Comparison of ENCODE assay signal across 1 cellular context in genomic region chr5:180873628-180874520, GRCh38.
TF ChIP-seq lines count a peak whose summit lies in the region.

No MANE protein-coding gene starts in this region.

TF ChIP-seq in K562, 482 proteins besides CTCF, POLR2A, EP300 and RAD21 (continued from another document and continues in another):
- no peak for TF ChIP-seq GMEB1 (CRISPR knock-in tag; IDR thresholded peaks at IDR 0.05)
- TF ChIP-seq ZNF277 (CRISPR knock-in tag; IDR thresholded peaks at IDR 0.05; ENCODE audit: borderline replicate concordance) = no peak
- no peak for TF ChIP-seq ZKSCAN1 (IDR thresholded peaks at IDR 0.05; ENCODE audit: low read depth, low read length)
- TF ChIP-seq U2AF1 (optimal IDR thresholded peaks at IDR 0.05; ENCODE audit: low read depth, low read length) = no peak
- TF ChIP-seq ETV1 (tag; conservative IDR thresholded peaks at IDR 0.05; ENCODE audit: low read depth) = peak; percentile 84
- no peak for TF ChIP-seq TGIF2 (CRISPR knock-in tag; IDR thresholded peaks at IDR 0.05)
- no peak for TF ChIP-seq ZNF146 (CRISPR knock-in tag; IDR thresholded peaks at IDR 0.05; ENCODE audit: unreplicated experiment)
- TF ChIP-seq, protein P1, sequence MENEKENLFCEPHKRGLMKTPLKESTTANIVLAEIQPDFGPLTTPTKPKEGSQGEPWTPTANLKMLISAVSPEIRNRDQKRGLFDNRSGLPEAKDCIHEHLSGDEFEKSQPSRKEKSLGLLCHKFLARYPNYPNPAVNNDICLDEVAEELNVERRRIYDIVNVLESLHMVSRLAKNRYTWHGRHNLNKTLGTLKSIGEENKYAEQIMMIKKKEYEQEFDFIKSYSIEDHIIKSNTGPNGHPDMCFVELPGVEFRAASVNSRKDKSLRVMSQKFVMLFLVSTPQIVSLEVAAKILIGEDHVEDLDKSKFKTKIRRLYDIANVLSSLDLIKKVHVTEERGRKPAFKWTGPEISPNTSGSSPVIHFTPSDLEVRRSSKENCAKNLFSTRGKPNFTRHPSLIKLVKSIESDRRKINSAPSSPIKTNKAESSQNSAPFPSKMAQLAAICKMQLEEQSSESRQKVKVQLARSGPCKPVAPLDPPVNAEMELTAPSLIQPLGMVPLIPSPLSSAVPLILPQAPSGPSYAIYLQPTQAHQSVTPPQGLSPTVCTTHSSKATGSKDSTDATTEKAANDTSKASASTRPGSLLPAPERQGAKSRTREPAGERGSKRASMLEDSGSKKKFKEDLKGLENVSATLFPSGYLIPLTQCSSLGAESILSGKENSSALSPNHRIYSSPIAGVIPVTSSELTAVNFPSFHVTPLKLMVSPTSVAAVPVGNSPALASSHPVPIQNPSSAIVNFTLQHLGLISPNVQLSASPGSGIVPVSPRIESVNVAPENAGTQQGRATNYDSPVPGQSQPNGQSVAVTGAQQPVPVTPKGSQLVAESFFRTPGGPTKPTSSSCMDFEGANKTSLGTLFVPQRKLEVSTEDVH (IDR thresholded peaks at IDR 0.05; ENCODE audit: low read depth, partially characterized antibody) = no peak
- TF ChIP-seq ZFP1 (CRISPR knock-in tag; IDR thresholded peaks at IDR 0.05) = no peak
- no peak for TF ChIP-seq RFX1 (IDR thresholded peaks at IDR 0.05)
- TF ChIP-seq SMARCA4 (IDR thresholded peaks at IDR 0.05) = peak; percentile 85
- no peak for TF ChIP-seq NR4A1 (CRISPR knock-in tag; IDR thresholded peaks at IDR 0.05)
- TF ChIP-seq NR4A1 (tag; IDR thresholded peaks at IDR 0.05) = peak; percentile 79; the same call in 1 of the 2 replicates
- no peak for TF ChIP-seq DDX20 (tag; IDR thresholded peaks at IDR 0.05; ENCODE audit: low read depth)
- no peak for TF ChIP-seq NFXL1 (CRISPR knock-in tag; IDR thresholded peaks at IDR 0.05)
- TF ChIP-seq, protein P2, sequence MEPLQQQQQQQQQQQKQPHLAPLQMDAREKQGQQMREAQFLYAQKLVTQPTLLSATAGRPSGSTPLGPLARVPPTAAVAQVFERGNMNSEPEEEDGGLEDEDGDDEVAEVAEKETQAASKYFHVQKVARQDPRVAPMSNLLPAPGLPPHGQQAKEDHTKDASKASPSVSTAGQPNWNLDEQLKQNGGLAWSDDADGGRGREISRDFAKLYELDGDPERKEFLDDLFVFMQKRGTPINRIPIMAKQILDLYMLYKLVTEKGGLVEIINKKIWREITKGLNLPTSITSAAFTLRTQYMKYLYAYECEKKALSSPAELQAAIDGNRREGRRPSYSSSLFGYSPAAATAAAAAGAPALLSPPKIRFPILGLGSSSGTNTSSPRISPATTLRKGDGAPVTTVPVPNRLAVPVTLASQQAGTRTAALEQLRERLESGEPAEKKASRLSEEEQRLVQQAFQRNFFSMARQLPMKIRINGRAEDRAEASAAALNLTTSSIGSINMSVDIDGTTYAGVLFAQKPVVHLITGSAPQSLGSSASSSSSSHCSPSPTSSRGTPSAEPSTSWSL (CRISPR knock-in tag; IDR thresholded peaks at IDR 0.05; ENCODE audit: borderline replicate concordance) = no peak
- TF ChIP-seq ZNF121 (CRISPR knock-in tag; conservative IDR thresholded peaks at IDR 0.05) = no peak
- peak; percentile 82 for TF ChIP-seq BACH1 (tag; IDR thresholded peaks at IDR 0.05)
- TF ChIP-seq HNRNPUL1 (IDR thresholded peaks at IDR 0.05; ENCODE audit: low read length) = no peak
- TF ChIP-seq ARID4B (CRISPR knock-in tag; IDR thresholded peaks at IDR 0.05) = no peak
- no peak for TF ChIP-seq ZNF830 (CRISPR knock-in tag; IDR thresholded peaks at IDR 0.05)
- TF ChIP-seq ZNF217 (CRISPR knock-in tag; IDR thresholded peaks at IDR 0.05) = no peak
- TF ChIP-seq NFYB (IDR thresholded peaks at IDR 0.05; ENCODE audit: extremely low read depth, insufficient read length) = no peak
- 0 out of 2 replicates have a peak, but pooled peaks have one; percentile 34 for TF ChIP-seq CBFB (CRISPR knock-in tag; IDR thresholded peaks at IDR 0.05)
- TF ChIP-seq TCF15 (CRISPR knock-in tag; IDR thresholded peaks at IDR 0.05) = no peak
- TF ChIP-seq, protein P3, sequence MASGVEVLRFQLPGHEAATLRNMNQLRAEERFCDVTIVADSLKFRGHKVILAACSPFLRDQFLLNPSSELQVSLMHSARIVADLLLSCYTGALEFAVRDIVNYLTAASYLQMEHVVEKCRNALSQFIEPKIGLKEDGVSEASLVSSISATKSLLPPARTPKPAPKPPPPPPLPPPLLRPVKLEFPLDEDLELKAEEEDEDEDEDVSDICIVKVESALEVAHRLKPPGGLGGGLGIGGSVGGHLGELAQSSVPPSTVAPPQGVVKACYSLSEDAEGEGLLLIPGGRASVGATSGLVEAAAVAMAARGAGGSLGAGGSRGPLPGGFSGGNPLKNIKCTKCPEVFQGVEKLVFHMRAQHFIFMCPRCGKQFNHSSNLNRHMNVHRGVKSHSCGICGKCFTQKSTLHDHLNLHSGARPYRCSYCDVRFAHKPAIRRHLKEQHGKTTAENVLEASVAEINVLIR (CRISPR knock-in tag; IDR thresholded peaks at IDR 0.05) = no peak
- no peak for TF ChIP-seq PCBP2 (IDR thresholded peaks at IDR 0.05; ENCODE audit: low read depth, low read length, poor library complexity, severe bottlenecking)
- no peak for TF ChIP-seq TARDBP (IDR thresholded peaks at IDR 0.05)
- no peak for TF ChIP-seq RBM34 (IDR thresholded peaks at IDR 0.05; ENCODE audit: borderline replicate concordance, insufficient read depth, low read length)
- peak; percentile 49 for TF ChIP-seq EHMT2 (IDR thresholded peaks at IDR 0.05)
- TF ChIP-seq L3MBTL2 (IDR thresholded peaks at IDR 0.05) = peak; percentile 97
- TF ChIP-seq NBN (IDR thresholded peaks at IDR 0.05; ENCODE audit: low read depth) = peak; percentile 95
- no peak for TF ChIP-seq NFIC (IDR thresholded peaks at IDR 0.05)
- TF ChIP-seq, protein P4, sequence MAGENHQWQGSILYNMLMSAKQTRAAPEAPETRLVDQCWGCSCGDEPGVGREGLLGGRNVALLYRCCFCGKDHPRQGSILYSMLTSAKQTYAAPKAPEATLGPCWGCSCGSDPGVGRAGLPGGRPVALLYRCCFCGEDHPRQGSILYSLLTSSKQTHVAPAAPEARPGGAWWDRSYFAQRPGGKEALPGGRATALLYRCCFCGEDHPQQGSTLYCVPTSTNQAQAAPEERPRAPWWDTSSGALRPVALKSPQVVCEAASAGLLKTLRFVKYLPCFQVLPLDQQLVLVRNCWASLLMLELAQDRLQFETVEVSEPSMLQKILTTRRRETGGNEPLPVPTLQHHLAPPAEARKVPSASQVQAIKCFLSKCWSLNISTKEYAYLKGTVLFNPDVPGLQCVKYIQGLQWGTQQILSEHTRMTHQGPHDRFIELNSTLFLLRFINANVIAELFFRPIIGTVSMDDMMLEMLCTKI (IDR thresholded peaks at IDR 0.05; ENCODE audit: partially characterized antibody) = no peak
- no peak for TF ChIP-seq ZNF57 (CRISPR knock-in tag; IDR thresholded peaks at IDR 0.05)
- no peak for TF ChIP-seq RFX7 (CRISPR knock-in tag; IDR thresholded peaks at IDR 0.05)
- no peak for TF ChIP-seq RBM15 (IDR thresholded peaks at IDR 0.05; ENCODE audit: insufficient read depth, low read length)
- TF ChIP-seq ZNF24 (IDR thresholded peaks at IDR 0.05) = peak; percentile 39; the same call in 1 of the 2 replicates
- TF ChIP-seq HNRNPLL (IDR thresholded peaks at IDR 0.05; ENCODE audit: low read depth, low read length, poor library complexity, severe bottlenecking) = no peak
- no peak for TF ChIP-seq U2AF2 (optimal IDR thresholded peaks at IDR 0.05; ENCODE audit: low read depth, low read length)
